18 cellular contexts compared by ENCODE assay signal in genomic region chr14:79332504-79333197, GRCh38.
DNase-seq lines count a peak whose midpoint lies in the region; ATAC-seq, FAIRE-seq and TF ChIP-seq lines count a peak whose summit lies in the region.
"Had no signal": no experiment of that assay in that cellular context is flagged by ENCODE, and none has a peak within 500 bp of the region (broad histone marks: within the 10 kb centered on the region; RNA-seq: fewer than 3 reads in every experiment).

No MANE protein-coding gene starts in this region.

- H3K36me3 Mint-ChIP-seq in neural progenitor cell = no peaks in the 10 kb centered on the region
- H3K36me3 Mint-ChIP-seq: activated CD8-positive, alpha-beta memory T cell treated with anti-CD3 and anti-CD28 coated beads, Interleukin-2, amount 10 ng/mL, durations not matched to agents 7 days and 5 days had no signal

- peaks cover 7% of the 10 kb centered on the region for H3K9me3 Mint-ChIP-seq in neural progenitor cell

- peak overlapping the region; percentile 63 for H3K4me2 ChIP-seq in neural progenitor cell

- peak overlapping the region; percentile 31; the same call in 1 of the 2 replicates for H3K27ac ChIP-seq in SJSA1
- H3K27ac ChIP-seq in neural progenitor cell = peak overlapping the region; percentile 91
- H3K27ac ChIP-seq in foreskin keratinocyte = no peak overlapping the region
- H3K27ac ChIP-seq: C4-2B, colonic mucosa, epithelial cell of prostate, skin epidermis, tibial artery had no signal

- H3K36me3 ChIP-seq in SJSA1 = no peaks in the 10 kb centered on the region
- no peaks in the 10 kb centered on the region for H3K36me3 ChIP-seq in neural progenitor cell
- H3K36me3 ChIP-seq: colonic mucosa, tibial artery had no signal

- peaks cover 32% of the 10 kb centered on the region for H3K4me1 Mint-ChIP-seq in neural progenitor cell
- H3K4me1 Mint-ChIP-seq: activated CD8-positive, alpha-beta memory T cell treated with anti-CD3 and anti-CD28 coated beads, Interleukin-2, amount 10 ng/mL, durations not matched to agents 7 days and 5 days had no signal

- H3K27ac Mint-ChIP-seq in neural progenitor cell = peak overlapping the region; percentile 44
- H3K27ac Mint-ChIP-seq: activated CD8-positive, alpha-beta memory T cell treated with anti-CD3 and anti-CD28 coated beads, Interleukin-2, amount 10 ng/mL, durations not matched to agents 7 days and 5 days had no signal

- H3K9ac ChIP-seq in neural progenitor cell = no peak overlapping the region

- no peaks in the 10 kb centered on the region for H3K79me2 ChIP-seq in neural progenitor cell (ENCODE audit: low read depth)

- H3K9me3 ChIP-seq in SJSA1 (replicated peaks) = no peaks in the 10 kb centered on the region
- no peaks in the 10 kb centered on the region for H3K9me3 ChIP-seq in neural progenitor cell (ENCODE audit: low read depth)
- H3K9me3 ChIP-seq: colonic mucosa, tibial artery had no signal

- no peak overlapping the region for H3K4me3 ChIP-seq in SJSA1
- H3K4me3 ChIP-seq in neural progenitor cell = peak overlapping the region; percentile 12
- H3K4me3 ChIP-seq: colonic mucosa, skin epidermis, tibial artery had no signal

- peaks cover 37% of the 10 kb centered on the region for H3F3A ChIP-seq in neural progenitor cell (ENCODE audit: low read depth)

- peak; percentile 84 for DNase-seq in Ammon's horn (ENCODE audit: low spot score)
- peak in 1 of 2 experiments; percentile 52 for DNase-seq in SJSA1 (ENCODE audit: low read depth in 1 of 2, low spot score in 2 of 2)
- DNase-seq in frontal cortex (ENCODE audit: low spot score in 2 of 2) = no peak
- peak; percentile 66 for DNase-seq in neural progenitor cell (ENCODE audit: low spot score)
- DNase-seq in GM10266 (ENCODE audit: extremely low spot score) = no peak
- no peak for DNase-seq in foreskin keratinocyte
- no peak for DNase-seq in activated effector memory CD4-positive, alpha-beta T cell treated with Interleukin-2 at 50 U/mL for 16 hours
- DNase-seq in stimulated activated CD4-positive, alpha-beta T cell treated with anti-CD3 and anti-CD28 coated beads, Interleukin-1b, Interleukin-23, amount 100 ng/mL, for 48 hours = no peak
- DNase-seq: activated CD8-positive, alpha-beta memory T cell treated with anti-CD3 and anti-CD28 coated beads, Interleukin-2, amount 10 ng/mL, durations not matched to agents 7 days and 5 days; amniotic stem cell; colonic mucosa; glutamatergic neuron; SHP77; tibial artery had no signal

- TF ChIP-seq CTCF in neural progenitor cell (IDR thresholded peaks at IDR 0.05) = no peak
- TF ChIP-seq CTCF in GM10266 (IDR thresholded peaks at IDR 0.05; ENCODE audit: control insufficient read depth, insufficient read depth, low read depth, missing control alignments) = no peak
- TF ChIP-seq CTCF in foreskin keratinocyte (conservative IDR thresholded peaks at IDR 0.05) = no peak

- H3K4me1 ChIP-seq in SJSA1 (replicated peaks) (peaks cover 31% of the 10 kb centered on the region), neural progenitor cell (peaks cover 55% of the 10 kb centered on the region), foreskin keratinocyte (no peaks in the 10 kb centered on the region)
- H3K4me1 ChIP-seq: colonic mucosa, tibial artery had no signal

- peak overlapping the region; percentile 25 for H3K4me3 Mint-ChIP-seq in neural progenitor cell
- H3K4me3 Mint-ChIP-seq: activated CD8-positive, alpha-beta memory T cell treated with anti-CD3 and anti-CD28 coated beads, Interleukin-2, amount 10 ng/mL, durations not matched to agents 7 days and 5 days had no signal

- peak; percentile 97 for FAIRE-seq in frontal cortex (lab: Jason Lieb, UNC)
- FAIRE-seq: A204.1 had no signal

- H3K27me3 ChIP-seq in SJSA1 (replicated peaks) = no peaks in the 10 kb centered on the region
- H3K27me3 ChIP-seq in neural progenitor cell = no peaks in the 10 kb centered on the region
- H3K27me3 ChIP-seq in foreskin keratinocyte = no peaks in the 10 kb centered on the region
- H3K27me3 ChIP-seq: colonic mucosa, tibial artery had no signal

- H3K27me3 Mint-ChIP-seq in neural progenitor cell (ENCODE audit: insufficient read depth, low read depth) = no peaks in the 10 kb centered on the region
- H3K27me3 Mint-ChIP-seq: activated CD8-positive, alpha-beta memory T cell treated with anti-CD3 and anti-CD28 coated beads, Interleukin-2, amount 10 ng/mL, durations not matched to agents 7 days and 5 days had no signal

- ATAC-seq in foreskin keratinocyte = no peak
- ATAC-seq: activated CD8-positive, alpha-beta memory T cell treated with anti-CD3 and anti-CD28 coated beads, Interleukin-2, amount 10 ng/mL, durations not matched to agents 7 days and 5 days had no signal

- H2AFZ ChIP-seq in neural progenitor cell (replicated peaks) = no peak overlapping the region

- H4K20me1 ChIP-seq in neural progenitor cell (ENCODE audit: low read depth) = no peaks in the 10 kb centered on the region

Comparison
In these comparisons a context has a peak if more than half of its experiments do, and no peak if none do; other contexts are left out.
1. DNase-seq: peak in Ammon's horn (single experiment) and neural progenitor cell (single experiment); none in frontal cortex (0 of 2), GM10266 (single experiment), foreskin keratinocyte (0 of 2), activated effector memory CD4-positive, alpha-beta T cell treated with Interleukin-2 at 50 U/mL for 16 hours (single experiment) and stimulated activated CD4-positive, alpha-beta T cell treated with anti-CD3 and anti-CD28 coated beads, Interleukin-1b, Interleukin-23, amount 100 ng/mL, for 48 hours (single experiment).